Comparison of ENCODE assay signal across 1 cellular context in genomic region chr3:37816271-37816670, GRCh38.
A peak's percentile ranks its signal among the peaks of the same experiment; 100 is the strongest.
TF ChIP-seq lines count a peak whose summit lies in the region.

No MANE protein-coding gene starts in this region.

TF ChIP-seq in IMR-90, 13 proteins besides CTCF, POLR2A, EP300 and RAD21:
- no peak for TF ChIP-seq ELK1 (IDR thresholded peaks at IDR 0.05; ENCODE audit: borderline replicate concordance, low read depth, low read length)
- TF ChIP-seq USF2 (IDR thresholded peaks at IDR 0.05; ENCODE audit: low read depth, low read length) = peak; percentile 61; the same call in 1 of the 2 replicates
- TF ChIP-seq MXI1 (IDR thresholded peaks at IDR 0.05; ENCODE audit: borderline replicate concordance, low read depth, low read length) = no peak
- TF ChIP-seq BHLHE40 (IDR thresholded peaks at IDR 0.05; ENCODE audit: low read depth, low read length) = 0 out of 2 replicates have a peak, but pooled peaks have one; percentile 31
